26 cellular contexts compared by ENCODE assay signal in the genomic region with DNA sequence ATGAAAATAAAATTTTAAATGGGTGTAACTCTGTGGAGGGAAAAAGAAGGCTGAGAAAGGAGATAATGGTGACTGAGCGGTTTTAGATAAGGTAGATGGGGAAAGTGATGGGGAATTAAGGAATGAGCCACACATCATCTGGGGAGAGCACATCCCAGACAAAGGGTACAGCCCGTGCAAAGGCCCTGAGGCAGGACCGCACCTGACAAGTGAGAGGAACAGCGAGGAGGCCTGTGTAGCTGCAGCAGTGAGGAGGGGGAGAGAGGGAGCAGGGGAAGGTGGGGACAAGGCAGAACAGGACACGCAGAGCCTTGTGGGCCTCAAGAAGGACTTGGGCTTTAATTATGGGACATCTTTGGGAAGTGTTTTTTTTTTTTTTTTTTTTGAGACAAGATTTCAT. TPM values are rescaled to one million over a fixed set of nuclear protein-coding genes. Genes with fewer than 3 reads are reported as not detected.
"Had no signal": no experiment of that assay in that cellular context is flagged by ENCODE, and none has a peak within 500 bp of the region (broad histone marks: within the 10 kb centered on the region; RNA-seq: fewer than 3 reads in every experiment).

No MANE protein-coding gene starts in this region.

- H3K27ac Mint-ChIP-seq: nephron progenitor cell; progenitor cell of endocrine pancreas; stimulated activated memory B cell treated with anti-CD40 and anti-IgM and Interleukin-4, amounts not matched to agents 10 μg/mL and 1 μg/mL and 100 μg/mL, for 72 hours had no signal

- H3K4me3 Mint-ChIP-seq: nephron progenitor cell; stimulated activated memory B cell treated with anti-CD40 and anti-IgM and Interleukin-4, amounts not matched to agents 10 μg/mL and 1 μg/mL and 100 μg/mL, for 72 hours had no signal

- H3K9me3 Mint-ChIP-seq: naive thymus-derived CD8-positive, alpha-beta T cell; nephron progenitor cell; stimulated activated memory B cell treated with anti-CD40 and anti-IgM and Interleukin-4, amounts not matched to agents 10 μg/mL and 1 μg/mL and 100 μg/mL, for 72 hours had no signal

- DNase-seq: islet precursor cell; left ventricle myocardium inferior; naive thymus-derived CD8-positive, alpha-beta T cell; nephron progenitor cell; ovary; right lobe of liver; stimulated activated CD4-positive, alpha-beta T cell treated with anti-CD3 and anti-CD28 coated beads, Interleukin-1b, Interleukin-23, amount 100 ng/mL, for 48 hours; stimulated activated CD4-positive, alpha-beta T cell treated with anti-CD3 and anti-CD28 coated beads, Interleukin-2, amount 100 ng/mL, for 48 hours; stimulated activated CD4-positive, alpha-beta T cell treated with anti-CD3 and anti-CD28 coated beads, Interleukin-4, amount 100 ng/mL, for 4 hours; stimulated activated CD8-positive, alpha-beta memory T cell treated with anti-CD3 and anti-CD28 coated beads, Interleukin-4, amount 100 ng/mL, for 48 hours; stimulated activated naive CD8-positive, alpha-beta T cell treated with anti-CD3 and anti-CD28 coated beads, Interleukin-15, Interleukin-2, amounts not matched to agents 100 U/mL and 50 U/mL, for 24 hours; stomach; testis; thyroid gland; transverse colon; upper lobe of left lung had no signal

- H3K36me3 Mint-ChIP-seq: naive thymus-derived CD8-positive, alpha-beta T cell; stimulated activated memory B cell treated with anti-CD40 and anti-IgM and Interleukin-4, amounts not matched to agents 10 μg/mL and 1 μg/mL and 100 μg/mL, for 72 hours had no signal

- ATAC-seq: naive thymus-derived CD8-positive, alpha-beta T cell; right lobe of liver; stimulated activated memory B cell treated with anti-CD40 and anti-IgM and Interleukin-4, amounts not matched to agents 10 μg/mL and 1 μg/mL and 100 μg/mL, for 72 hours; stimulated activated naive CD8-positive, alpha-beta T cell treated with anti-CD3 and anti-CD28 coated beads, Interleukin-15, Interleukin-2, amounts not matched to agents 100 U/mL and 50 U/mL, for 24 hours had no signal

- H3K9me3 ChIP-seq: left ventricle myocardium inferior, ovary, right atrium auricular region, right lobe of liver, stomach, testis, thyroid gland, transverse colon, upper lobe of left lung, vagina had no signal

- H3K36me3 ChIP-seq: left ventricle myocardium inferior, ovary, right atrium auricular region, right lobe of liver, stomach, thyroid gland, transverse colon, upper lobe of left lung, vagina had no signal

- H3K4me2 ChIP-seq: smooth muscle cell had no signal

- H3K27ac ChIP-seq: left ventricle myocardium inferior, ovary, right atrium auricular region, right lobe of liver, stomach, testis, thyroid gland, transverse colon, upper lobe of left lung, vagina had no signal

- H3K4me1 Mint-ChIP-seq: nephron progenitor cell had no signal

- H3K4me3 ChIP-seq: left ventricle myocardium inferior, lung, ovary, right atrium auricular region, right lobe of liver, smooth muscle cell, stomach, testis, thyroid gland, transverse colon, upper lobe of left lung, vagina had no signal

- H3K4me1 ChIP-seq: right lobe of liver, testis had no signal

- H3K27me3 ChIP-seq: ovary, testis, thyroid gland had no signal

RNA-seq across cellular contexts. Expression of a gene that starts 1.8 kb away (rescaled TPM):
- total RNA-seq: left ventricle myocardium inferior, omental fat pad, pulmonary artery endothelial cell, skeletal muscle tissue, smooth muscle cell, thyroid gland, vagina had no signal
- polyA plus RNA-seq: naive thymus-derived CD8-positive, alpha-beta T cell had no signal

RNA-seq across cellular contexts. Expression of a gene that starts 44.1 kb away (rescaled TPM):
- total RNA-seq: kidney epithelial cell, progenitor cell of endocrine pancreas, smooth muscle cell, vagina had no signal
- polyA plus RNA-seq: smooth muscle cell had no signal
